In the genomic region with DNA sequence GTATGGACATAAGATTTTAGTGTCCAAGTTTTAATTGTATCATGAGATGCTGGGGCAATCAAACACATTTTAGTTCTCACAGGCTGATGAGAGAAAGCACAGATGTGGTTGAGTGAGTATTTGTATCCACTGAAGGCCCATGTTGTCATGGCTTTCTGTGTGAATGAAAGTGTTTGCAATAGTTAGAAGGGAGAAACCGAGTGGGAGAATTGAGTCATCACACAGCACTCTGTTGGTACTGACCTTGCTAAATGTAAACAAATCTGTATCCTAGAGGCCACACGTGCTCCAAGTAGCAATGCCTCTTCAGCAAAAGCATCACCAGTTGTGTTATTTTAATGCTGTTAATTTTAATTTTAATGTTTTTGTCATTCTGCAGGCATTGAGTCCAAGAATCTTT, we compare ENCODE assay signal across 8 cellular contexts.
DNase-seq lines count a peak whose midpoint lies in the region; ATAC-seq and TF ChIP-seq lines count a peak whose summit lies in the region.
"Had no signal": no experiment of that assay in that cellular context is flagged by ENCODE, and none has a peak within 500 bp of the region (broad histone marks: within the 10 kb centered on the region; RNA-seq: fewer than 3 reads in every experiment).

No MANE protein-coding gene starts in this region.

- no peak overlapping the region for H2BK5ac ChIP-seq in mesendoderm (ENCODE audit: low read length)

- H3K9ac ChIP-seq in GM23248 (peak overlapping the region; percentile 74), mesendoderm (ENCODE audit: low read length) (no peak overlapping the region)

- intact Hi-C loops in ascending aorta (cut with DNase I): no loop called here

- H3K9me3 ChIP-seq in GM23248 (ENCODE audit: low read depth) (no peaks in the 10 kb centered on the region), ascending aorta (no peaks in the 10 kb centered on the region)
- H3K9me3 ChIP-seq in effector memory CD4-positive, alpha-beta T cell (ENCODE audit: control insufficient read depth, low read length): no peaks in the 10 kb centered on the region

- no peak overlapping the region for H3K23ac ChIP-seq in mesendoderm (ENCODE audit: low read length)

- H3K4me2 ChIP-seq in GM23248 (ENCODE audit: unreplicated experiment) (peak overlapping the region; percentile 34), mesendoderm (ENCODE audit: low read length) (no peak overlapping the region)

- H3F3A ChIP-seq in GM23248 (ENCODE audit: insufficient read depth): peaks cover 5% of the 10 kb centered on the region; the same call in 1 of the 2 replicates

- TF ChIP-seq CTCF in ascending aorta (IDR thresholded peaks at IDR 0.05): no peak

- H3K4me3 ChIP-seq in GM23248 (no peak overlapping the region), mesendoderm (ENCODE audit: low read length) (no peak overlapping the region), ascending aorta (no peak overlapping the region)
- H3K4me3 ChIP-seq in effector memory CD4-positive, alpha-beta T cell (ENCODE audit: insufficient read depth, low read depth, low read length, poor library complexity, severe bottlenecking): no peak overlapping the region

- H2BK120ac ChIP-seq in mesendoderm (ENCODE audit: low read depth, low read length): no peak overlapping the region

- H2AFZ ChIP-seq in GM23248: no peak overlapping the region

- H3K27me3 ChIP-seq in GM23248 (replicated peaks; ENCODE audit: insufficient read depth) (no peaks in the 10 kb centered on the region), mesendoderm (ENCODE audit: insufficient read depth, low read length, poor library complexity) (no peaks in the 10 kb centered on the region), ascending aorta (no peaks in the 10 kb centered on the region)
- no peaks in the 10 kb centered on the region for H3K27me3 ChIP-seq in effector memory CD4-positive, alpha-beta T cell (replicated peaks; ENCODE audit: control insufficient read depth, insufficient read depth, low read length, poor library complexity, severe bottlenecking)

- peak overlapping the region; percentile 88 for H3K27ac ChIP-seq in GM23248
- no peak overlapping the region for H3K27ac ChIP-seq in mesendoderm (ENCODE audit: low read depth, low read length)
- no peak overlapping the region for H3K27ac ChIP-seq in effector memory CD4-positive, alpha-beta T cell (ENCODE audit: insufficient read depth, low read length, poor library complexity, severe bottlenecking)
- no peak overlapping the region for H3K27ac ChIP-seq in ascending aorta
- H3K27ac ChIP-seq: VCaP had no signal

- in situ Hi-C loops in GM23248 (cut with MboI): no loop called here

- 0 to 4% methylated on average over 2 of the region's 2 CpGs for WGBS in GM23248 (ENCODE audit: low coverage in 1 of 2, low lambda C conversion rate in 2 of 2, missing lambda C conversion rate in 2 of 2), 2 experiments
- no CpG with 5 or more reads among the region's 2 CpGs for WGBS in mesendoderm (ENCODE audit: extremely low coverage, insufficient coverage, low lambda C conversion rate)

- DNase-seq in GM23248 (peak; percentile 97), NCI-H460 (ENCODE audit: extremely low read depth, low read depth) (peak; percentile 25), mesendoderm (peak; percentile 40), NCI-H187 treated with DMSO at 0.1 percent for 48 hours (lab: John Stamatoyannopoulos, UW) (no peak), ascending aorta (ENCODE audit: low spot score in 2 of 2) (no peak)
- no peak for DNase-seq in effector memory CD4-positive, alpha-beta T cell

- no peak overlapping the region for H4K5ac ChIP-seq in mesendoderm (ENCODE audit: low read length)

- H3K79me1 ChIP-seq in mesendoderm (ENCODE audit: low read length): no peaks in the 10 kb centered on the region

- peak; percentile 99 for ATAC-seq in GM18867 (IDR thresholded peaks at IDR 0.05; ENCODE audit: unreplicated experiment)

- H3K4me1 ChIP-seq in GM23248 (ENCODE audit: insufficient read depth) (peaks cover 5% of the 10 kb centered on the region; the same call in 1 of the 2 replicates), mesendoderm (ENCODE audit: control insufficient read depth, low read depth, low read length) (no peaks in the 10 kb centered on the region), ascending aorta (no peaks in the 10 kb centered on the region)
- no peaks in the 10 kb centered on the region for H3K4me1 ChIP-seq in effector memory CD4-positive, alpha-beta T cell (ENCODE audit: control insufficient read depth, insufficient read depth, low read length, poor library complexity, severe bottlenecking)

- no peak overlapping the region for H4K8ac ChIP-seq in mesendoderm (ENCODE audit: low read depth, low read length)

- H3K4ac ChIP-seq in mesendoderm (ENCODE audit: low read depth, low read length): no peak overlapping the region

- H3K79me2 ChIP-seq in GM23248 (ENCODE audit: insufficient read depth): no peaks in the 10 kb centered on the region
- no peaks in the 10 kb centered on the region for H3K79me2 ChIP-seq in mesendoderm (ENCODE audit: control insufficient read depth, insufficient read depth, low read length)

- H4K20me1 ChIP-seq in GM23248 (ENCODE audit: insufficient read depth): no peaks in the 10 kb centered on the region

- H3K36me3 ChIP-seq in GM23248 (ENCODE audit: low read depth): no peaks in the 10 kb centered on the region
- no peaks in the 10 kb centered on the region for H3K36me3 ChIP-seq in mesendoderm (ENCODE audit: control insufficient read depth, insufficient read depth, low read length)
- H3K36me3 ChIP-seq in effector memory CD4-positive, alpha-beta T cell (ENCODE audit: control insufficient read depth, insufficient read depth, low read length): no peaks in the 10 kb centered on the region
- H3K36me3 ChIP-seq in ascending aorta: no peaks in the 10 kb centered on the region

- no peak overlapping the region for H2AK5ac ChIP-seq in mesendoderm (ENCODE audit: low read length)

- no peaks in the 10 kb centered on the region for H3K9me2 ChIP-seq in GM23248 (ENCODE audit: insufficient read depth)

- H3K18ac ChIP-seq in mesendoderm (ENCODE audit: low read length): no peak overlapping the region

- H3K56ac ChIP-seq in mesendoderm (ENCODE audit: low read length): no peak overlapping the region

- H2BK15ac ChIP-seq in mesendoderm (replicated peaks; ENCODE audit: low read depth): no peak overlapping the region

Comparison
In these comparisons a context has a peak if more than half of its experiments do, and no peak if none do; other contexts are left out.
1. DNase-seq: peak in GM23248 (single experiment), NCI-H460 (single experiment) and mesendoderm (single experiment); none in effector memory CD4-positive, alpha-beta T cell (0 of 3), NCI-H187 treated with DMSO at 0.1 percent for 48 hours (single experiment) and ascending aorta (0 of 2).